ENCODE assay signal across 8 cellular contexts in the genomic region with DNA sequence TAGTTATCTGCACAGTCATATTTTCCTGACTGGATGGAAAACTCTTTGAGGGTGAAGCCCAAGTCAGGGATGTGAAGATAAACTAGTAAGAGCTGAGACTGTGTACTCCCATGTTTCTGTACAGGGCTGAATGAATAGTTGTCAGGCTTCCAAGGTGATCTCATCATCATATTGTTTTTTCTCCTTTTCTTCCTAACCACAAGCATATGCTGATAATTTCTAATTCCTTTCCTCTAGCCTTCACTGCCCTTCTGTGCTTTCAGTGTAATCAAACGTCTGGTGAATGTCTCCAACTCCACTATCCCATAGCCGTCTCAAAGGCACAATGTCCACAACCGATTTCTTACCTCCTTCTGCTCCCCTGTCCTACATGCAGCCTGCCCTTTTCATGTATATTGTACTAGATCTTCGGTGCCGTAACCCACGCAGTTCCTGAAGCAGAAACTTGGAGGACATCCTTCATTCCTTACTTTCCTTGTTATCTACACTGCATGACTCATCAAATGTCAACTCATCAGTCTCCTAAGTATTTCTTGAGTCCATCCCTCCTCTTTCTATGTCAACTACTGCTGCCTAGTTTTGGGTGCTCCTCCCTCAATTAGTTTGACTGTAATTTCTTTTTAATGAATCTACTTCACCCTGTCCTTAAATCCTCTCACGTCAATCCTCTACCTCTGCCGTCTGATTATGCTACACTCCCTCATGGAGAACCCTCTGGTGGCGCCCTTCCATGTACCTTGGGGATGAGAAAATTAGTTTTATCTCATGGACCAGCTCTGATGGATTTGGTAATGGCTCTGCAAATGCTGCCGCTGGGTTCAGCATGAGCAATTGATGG. TPM values are rescaled to one million over a fixed set of nuclear protein-coding genes. Genes with fewer than 3 reads are reported as not detected.
DNase-seq lines count a peak whose midpoint lies in the region; ATAC-seq and TF ChIP-seq lines count a peak whose summit lies in the region.
"Had no signal": no experiment of that assay in that cellular context is flagged by ENCODE, and none has a peak within 500 bp of the region (broad histone marks: within the 10 kb centered on the region; RNA-seq: fewer than 3 reads in every experiment).

No MANE protein-coding gene starts in this region.

- DNase-seq in HS-27A (ENCODE audit: low read depth) (peak; percentile 89), heart left ventricle (no peak), Kasumi-1 (lab: John Stamatoyannopoulos, UW) (no peak), GM19238 (ENCODE audit: insufficient read length, low spot score) (no peak)
- no peak for DNase-seq in activated T-helper 1 cell treated with anti-CD3 and anti-CD28 coated beads, Interleukin-12 subunit alpha, Interleukin-12 subunit beta, Interleukin-2, Interleukin-4 antibody, amounts not matched to agents 30 ng/mL and 10 ng/mL and 1 ng/mL, durations not matched to agents 14 hours and 24 hours and 36 hours (ENCODE audit: low spot score)
- no peak for DNase-seq in natural killer cell treated with Interleukin-12 subunit alpha and Interleukin-12 subunit beta and Interleukin-15 and Interleukin-18, amount 100 ng/mL, for 72 hours (ENCODE audit: low spot score)
- DNase-seq: activated T-cell treated with anti-CD3 and anti-CD28 coated beads, Interleukin-2, amount 50 U/mL, for 72 hours had no signal

- no peaks in the 10 kb centered on the region for H3K9me3 ChIP-seq in heart left ventricle

- H3K36me3 Mint-ChIP-seq in activated T-helper 1 cell treated with anti-CD3 and anti-CD28 coated beads, Interleukin-12 subunit alpha, Interleukin-12 subunit beta, Interleukin-2, Interleukin-4 antibody, amounts not matched to agents 30 ng/mL and 10 ng/mL and 1 ng/mL, durations not matched to agents 14 hours and 24 hours and 36 hours (ENCODE audit: low read depth): peaks cover 43% of the 10 kb centered on the region
- H3K36me3 Mint-ChIP-seq in stimulated activated naive CD8-positive, alpha-beta T cell treated with anti-CD3 and anti-CD28 coated beads, Interleukin-15, Interleukin-2, amounts not matched to agents 100 ng/mL and 50 ng/mL, for 24 hours (ENCODE audit: low read depth): peaks cover 47% of the 10 kb centered on the region
- H3K36me3 Mint-ChIP-seq in natural killer cell treated with Interleukin-12 subunit alpha and Interleukin-12 subunit beta and Interleukin-15 and Interleukin-18, amount 100 ng/mL, for 72 hours: peaks cover 22% of the 10 kb centered on the region

- H3K27me3 ChIP-seq in heart left ventricle: no peaks in the 10 kb centered on the region

- H3K4me1 ChIP-seq in heart left ventricle: peaks cover 0 to 85% (median 38%) of the 10 kb centered on the region in 12 donors

- no peak for TF ChIP-seq POLR2A in heart left ventricle (IDR thresholded peaks at IDR 0.05)

- peak; percentile 25 to 89 (median 86) for ATAC-seq in heart left ventricle
- no peak for ATAC-seq in natural killer cell treated with Interleukin-12 subunit alpha and Interleukin-12 subunit beta and Interleukin-15 and Interleukin-18, amount 100 ng/mL, for 72 hours

- peak overlapping the region; percentile 32 for H3K27ac Mint-ChIP-seq in activated T-helper 1 cell treated with anti-CD3 and anti-CD28 coated beads, Interleukin-12 subunit alpha, Interleukin-12 subunit beta, Interleukin-2, Interleukin-4 antibody, amounts not matched to agents 30 ng/mL and 10 ng/mL and 1 ng/mL, durations not matched to agents 14 hours and 24 hours and 36 hours
- H3K27ac Mint-ChIP-seq in stimulated activated naive CD8-positive, alpha-beta T cell treated with anti-CD3 and anti-CD28 coated beads, Interleukin-15, Interleukin-2, amounts not matched to agents 100 ng/mL and 50 ng/mL, for 24 hours: peak overlapping the region; percentile 15
- peak overlapping the region in 1 of 2 donors; percentile 21 for H3K27ac Mint-ChIP-seq in natural killer cell treated with Interleukin-12 subunit alpha and Interleukin-12 subunit beta and Interleukin-15 and Interleukin-18, amount 100 ng/mL, for 72 hours
- H3K27ac Mint-ChIP-seq: activated T-cell treated with anti-CD3 and anti-CD28 coated beads, Interleukin-2, amount 50 U/mL, for 72 hours had no signal

- H3K9me3 Mint-ChIP-seq in activated T-helper 1 cell treated with anti-CD3 and anti-CD28 coated beads, Interleukin-12 subunit alpha, Interleukin-12 subunit beta, Interleukin-2, Interleukin-4 antibody, amounts not matched to agents 30 ng/mL and 10 ng/mL and 1 ng/mL, durations not matched to agents 14 hours and 24 hours and 36 hours: no peaks in the 10 kb centered on the region
- no peaks in the 10 kb centered on the region for H3K9me3 Mint-ChIP-seq in stimulated activated naive CD8-positive, alpha-beta T cell treated with anti-CD3 and anti-CD28 coated beads, Interleukin-15, Interleukin-2, amounts not matched to agents 100 ng/mL and 50 ng/mL, for 24 hours
- no peaks in the 10 kb centered on the region for H3K9me3 Mint-ChIP-seq in natural killer cell treated with Interleukin-12 subunit alpha and Interleukin-12 subunit beta and Interleukin-15 and Interleukin-18, amount 100 ng/mL, for 72 hours
- H3K9me3 Mint-ChIP-seq: activated T-cell treated with anti-CD3 and anti-CD28 coated beads, Interleukin-2, amount 50 U/mL, for 72 hours had no signal

- intact Hi-C loops in activated T-helper 1 cell treated with anti-CD3 and anti-CD28 coated beads, Interleukin-12 subunit alpha, Interleukin-12 subunit beta, Interleukin-2, Interleukin-4 antibody, amounts not matched to agents 30 ng/mL and 10 ng/mL and 1 ng/mL, durations not matched to agents 14 hours and 24 hours and 36 hours (cut with micrococcal nuclease): no loop called here
- intact Hi-C loops in heart left ventricle (cut with DNase I): no loop called here

- no peak overlapping the region for H3K4me3 Mint-ChIP-seq in activated T-helper 1 cell treated with anti-CD3 and anti-CD28 coated beads, Interleukin-12 subunit alpha, Interleukin-12 subunit beta, Interleukin-2, Interleukin-4 antibody, amounts not matched to agents 30 ng/mL and 10 ng/mL and 1 ng/mL, durations not matched to agents 14 hours and 24 hours and 36 hours
- no peak overlapping the region for H3K4me3 Mint-ChIP-seq in stimulated activated naive CD8-positive, alpha-beta T cell treated with anti-CD3 and anti-CD28 coated beads, Interleukin-15, Interleukin-2, amounts not matched to agents 100 ng/mL and 50 ng/mL, for 24 hours
- H3K4me3 Mint-ChIP-seq in natural killer cell treated with Interleukin-12 subunit alpha and Interleukin-12 subunit beta and Interleukin-15 and Interleukin-18, amount 100 ng/mL, for 72 hours: no peak overlapping the region
- H3K4me3 Mint-ChIP-seq: activated T-cell treated with anti-CD3 and anti-CD28 coated beads, Interleukin-2, amount 50 U/mL, for 72 hours had no signal

- H3K36me3 ChIP-seq in heart left ventricle: peaks cover 0 to 8% (median 0%) of the 10 kb centered on the region in 9 donors

- H3K4me1 Mint-ChIP-seq in activated T-helper 1 cell treated with anti-CD3 and anti-CD28 coated beads, Interleukin-12 subunit alpha, Interleukin-12 subunit beta, Interleukin-2, Interleukin-4 antibody, amounts not matched to agents 30 ng/mL and 10 ng/mL and 1 ng/mL, durations not matched to agents 14 hours and 24 hours and 36 hours (ENCODE audit: low read depth): peaks cover 72% of the 10 kb centered on the region
- H3K4me1 Mint-ChIP-seq in stimulated activated naive CD8-positive, alpha-beta T cell treated with anti-CD3 and anti-CD28 coated beads, Interleukin-15, Interleukin-2, amounts not matched to agents 100 ng/mL and 50 ng/mL, for 24 hours (ENCODE audit: low read depth): peaks cover 79% of the 10 kb centered on the region
- peaks cover 38 to 48% of the 10 kb centered on the region in 2 donors for H3K4me1 Mint-ChIP-seq in natural killer cell treated with Interleukin-12 subunit alpha and Interleukin-12 subunit beta and Interleukin-15 and Interleukin-18, amount 100 ng/mL, for 72 hours (ENCODE audit: low read depth in 2 of 2)

- 58 to 69% (median 67%) methylated on average over 10 of the region's 10 CpGs for WGBS in heart left ventricle, 4 donors

- TF ChIP-seq CTCF in heart left ventricle (IDR thresholded peaks at IDR 0.05): no peak

- H3K27me3 Mint-ChIP-seq in activated T-helper 1 cell treated with anti-CD3 and anti-CD28 coated beads, Interleukin-12 subunit alpha, Interleukin-12 subunit beta, Interleukin-2, Interleukin-4 antibody, amounts not matched to agents 30 ng/mL and 10 ng/mL and 1 ng/mL, durations not matched to agents 14 hours and 24 hours and 36 hours (ENCODE audit: insufficient read depth): no peaks in the 10 kb centered on the region
- H3K27me3 Mint-ChIP-seq in stimulated activated naive CD8-positive, alpha-beta T cell treated with anti-CD3 and anti-CD28 coated beads, Interleukin-15, Interleukin-2, amounts not matched to agents 100 ng/mL and 50 ng/mL, for 24 hours: no peaks in the 10 kb centered on the region
- H3K27me3 Mint-ChIP-seq in natural killer cell treated with Interleukin-12 subunit alpha and Interleukin-12 subunit beta and Interleukin-15 and Interleukin-18, amount 100 ng/mL, for 72 hours: no peaks in the 10 kb centered on the region

- peak overlapping the region in 10 of 12 donors; percentile 45 to 73 (median 59) for H3K27ac ChIP-seq in heart left ventricle

- H3K4me3 ChIP-seq in heart left ventricle: peak overlapping the region in 3 of 12 donors; percentile 4 to 32 (median 8)

RNA-seq across cellular contexts. Expression of a gene that starts 21.9 kb away (rescaled TPM):
- 56.1 and 59.3 TPM in 2 replicates for total RNA-seq in activated T-helper 1 cell treated with anti-CD3 and anti-CD28 coated beads, Interleukin-12 subunit alpha, Interleukin-12 subunit beta, Interleukin-2, Interleukin-4 antibody, amounts not matched to agents 30 ng/mL and 10 ng/mL and 1 ng/mL, durations not matched to agents 14 hours and 24 hours and 36 hours
- 10 to 100 TPM in 3 of 9 donors, 1 to 10 TPM in 6; 6.4 to 23.1 (median 9.9) TPM for total RNA-seq in heart left ventricle
- 1 to 10 TPM; 3.8 to 6.4 TPM for polyA plus RNA-seq in heart left ventricle
- total RNA-seq in natural killer cell treated with Interleukin-12 subunit alpha and Interleukin-12 subunit beta and Interleukin-15 and Interleukin-18, amount 100 ng/mL, for 72 hours: 10 to 100 TPM; 41.4 to 63.9 TPM

Comparison
In these comparisons a context has a peak if more than half of its experiments do, and no peak if none do; other contexts are left out.
1. ATAC-seq: peak in heart left ventricle (4 of 4); none in natural killer cell treated with Interleukin-12 subunit alpha and Interleukin-12 subunit beta and Interleukin-15 and Interleukin-18, amount 100 ng/mL, for 72 hours (0 of 2).